In genomic region chr17:72336026-72336803, GRCh38 we compare ENCODE assay signal across 14 cellular contexts.
DNase-seq lines count a peak whose midpoint lies in the region; ATAC-seq and TF ChIP-seq lines count a peak whose summit lies in the region.
"Had no signal": no experiment of that assay in that cellular context is flagged by ENCODE, and none has a peak within 500 bp of the region (broad histone marks: within the 10 kb centered on the region; RNA-seq: fewer than 3 reads in every experiment).

No MANE protein-coding gene starts in this region.

- no peak for TF ChIP-seq CTCF in thyroid gland (IDR thresholded peaks at IDR 0.05)

- intact Hi-C loops in thyroid gland (cut with DNase I) = no loop called here
- intact Hi-C loops in activated naive CD4-positive, alpha-beta T cell treated with anti-CD3 and anti-CD28 coated beads for 36 hours (cut with micrococcal nuclease) = no loop called here

- H3K27ac ChIP-seq in thyroid gland = no peak overlapping the region

- H3K36me3 ChIP-seq in thyroid gland = no peaks in the 10 kb centered on the region

- no peaks in the 10 kb centered on the region for H3K9me3 Mint-ChIP-seq in activated naive CD4-positive, alpha-beta T cell treated with anti-CD3 and anti-CD28 coated beads for 36 hours

- no peaks in the 10 kb centered on the region for H3K9me3 ChIP-seq in thyroid gland

- no peak for ATAC-seq in GM19467 (IDR thresholded peaks at IDR 0.05; ENCODE audit: unreplicated experiment)

- peak; percentile 45 for DNase-seq in DMS153 (lab: John Stamatoyannopoulos, UW)
- no peak for DNase-seq in DMS153 treated with DMSO at 0.1 percent for 48 hours (lab: John Stamatoyannopoulos, UW; ENCODE audit: unreplicated experiment)
- peak in 44 of 58 donors; percentile 8 to 86 (median 45) for DNase-seq in anterior cingulate cortex (lab: John Stamatoyannopoulos, UW)
- DNase-seq in left kidney (ENCODE audit: low read depth, low spot score) = peak; percentile 64
- peak; percentile 7 to 17 for DNase-seq in thyroid gland
- no peak for DNase-seq in activated naive CD4-positive, alpha-beta T cell treated with anti-CD3 and anti-CD28 coated beads for 36 hours
- no peak for DNase-seq in dedifferentiated amniotic fluid mesenchymal stem cell (ENCODE audit: extremely low spot score)
- DNase-seq: 8988T; activated gamma-delta T cell treated with Interleukin-2 at 50 U/mL for 16 hours; CD4-positive, CD25-positive, alpha-beta regulatory T cell; foreskin fibroblast; NCI-H1930; T-helper 1 cell had no signal

- peaks cover 22% of the 10 kb centered on the region for H3K27me3 Mint-ChIP-seq in activated naive CD4-positive, alpha-beta T cell treated with anti-CD3 and anti-CD28 coated beads for 36 hours (ENCODE audit: low read depth)
- H3K27me3 Mint-ChIP-seq: CD4-positive, CD25-positive, alpha-beta regulatory T cell had no signal

- TF ChIP-seq POLR2A in thyroid gland (IDR thresholded peaks at IDR 0.05) = no peak

- H3K4me1 ChIP-seq in thyroid gland = peaks cover 3 to 18% of the 10 kb centered on the region in 2 donors

- no peaks in the 10 kb centered on the region for H3K27me3 ChIP-seq in thyroid gland

- WGBS in thyroid gland, 2 donors = 40 to 44% methylated on average over 11 of the region's 11 CpGs

- CTCF ChIA-PET in activated naive CD4-positive, alpha-beta T cell treated with anti-CD3 and anti-CD28 coated beads for 36 hours (lab: Charles Lee) = no interaction called here

- H3K27ac Mint-ChIP-seq in activated naive CD4-positive, alpha-beta T cell treated with anti-CD3 and anti-CD28 coated beads for 36 hours = no peak overlapping the region
- H3K27ac Mint-ChIP-seq: CD4-positive, CD25-positive, alpha-beta regulatory T cell had no signal

- H3K4me3 ChIP-seq in thyroid gland (replicated peaks in 1 of 3) = no peak overlapping the region

- H3K36me3 Mint-ChIP-seq in activated naive CD4-positive, alpha-beta T cell treated with anti-CD3 and anti-CD28 coated beads for 36 hours (ENCODE audit: low read depth) = no peaks in the 10 kb centered on the region
- H3K36me3 Mint-ChIP-seq: CD4-positive, CD25-positive, alpha-beta regulatory T cell had no signal

- H3K4me3 Mint-ChIP-seq in activated naive CD4-positive, alpha-beta T cell treated with anti-CD3 and anti-CD28 coated beads for 36 hours = no peak overlapping the region
- H3K4me3 Mint-ChIP-seq: CD4-positive, CD25-positive, alpha-beta regulatory T cell had no signal

- no peaks in the 10 kb centered on the region for H3K4me1 Mint-ChIP-seq in activated naive CD4-positive, alpha-beta T cell treated with anti-CD3 and anti-CD28 coated beads for 36 hours (ENCODE audit: low read depth)
- H3K4me1 Mint-ChIP-seq: CD4-positive, CD25-positive, alpha-beta regulatory T cell had no signal

Comparison
In these comparisons a context has a peak if more than half of its experiments do, and no peak if none do; other contexts are left out.
1. DNase-seq: peak in DMS153 (single experiment), anterior cingulate cortex (44 of 58), left kidney (single experiment) and thyroid gland (2 of 2); none in DMS153 treated with DMSO at 0.1 percent for 48 hours (single experiment), activated naive CD4-positive, alpha-beta T cell treated with anti-CD3 and anti-CD28 coated beads for 36 hours (single experiment) and dedifferentiated amniotic fluid mesenchymal stem cell (single experiment).